Comparison of ENCODE assay signal across 1 cellular context in genomic region chr18:56322403-56322802, GRCh38.
TF ChIP-seq lines count a peak whose summit lies in the region.

No MANE protein-coding gene starts in this region.

TF ChIP-seq in SK-N-SH, 30 proteins besides CTCF, POLR2A, EP300 and RAD21 (continued from another document):
- no peak for TF ChIP-seq MAX (IDR thresholded peaks at IDR 0.05; ENCODE audit: low read depth)
- no peak for TF ChIP-seq TEAD4 (IDR thresholded peaks at IDR 0.05; ENCODE audit: borderline replicate concordance, insufficient read depth)
- TF ChIP-seq CHD2 (IDR thresholded peaks at IDR 0.05; ENCODE audit: low read length, partially characterized antibody), result no peak
- no peak for TF ChIP-seq PBX3 (IDR thresholded peaks at IDR 0.05)
